In the genomic region with DNA sequence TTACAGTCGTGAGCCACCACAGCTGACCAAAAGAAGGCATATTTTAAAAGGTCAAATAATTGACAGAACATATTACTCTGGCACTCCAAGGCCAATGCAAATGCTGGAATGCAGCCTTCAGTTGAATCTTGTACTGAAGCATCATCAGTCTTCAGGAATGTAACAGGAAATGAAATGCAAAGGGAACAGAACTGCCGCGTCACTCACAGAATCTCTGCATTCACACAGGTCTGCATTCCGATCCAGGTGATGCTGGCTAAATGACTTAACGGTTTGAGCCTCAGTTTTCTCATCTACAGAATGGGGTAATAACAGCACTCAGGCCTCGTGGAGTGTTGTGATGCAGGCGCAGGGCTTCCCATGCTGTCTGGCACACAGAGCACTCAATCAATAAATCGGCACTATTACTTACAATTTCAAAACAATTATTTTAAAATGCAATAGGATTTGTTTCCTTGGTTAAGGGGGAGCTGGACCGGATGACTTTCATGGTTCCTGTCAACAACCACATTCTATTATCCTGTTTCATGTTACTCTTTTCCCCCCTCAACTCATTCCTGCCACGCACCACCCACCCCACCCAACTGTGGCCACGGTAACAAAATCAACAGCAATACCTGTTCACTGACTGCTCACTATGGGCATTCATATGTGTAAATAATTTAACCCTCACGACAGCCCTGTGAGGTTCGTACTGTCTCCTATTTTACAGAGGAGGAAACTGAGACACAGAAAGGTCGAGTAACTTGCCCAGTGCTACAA, we compare ENCODE assay signal across 11 cellular contexts. TPM values are rescaled to one million over a fixed set of nuclear protein-coding genes. Genes with fewer than 3 reads are reported as not detected.
A peak's percentile ranks its signal among the peaks of the same experiment; 100 is the strongest.
DNase-seq lines count a peak whose midpoint lies in the region; ATAC-seq and TF ChIP-seq lines count a peak whose summit lies in the region.
"Had no signal": no experiment of that assay in that cellular context is flagged by ENCODE, and none has a peak within 500 bp of the region (broad histone marks: within the 10 kb centered on the region; RNA-seq: fewer than 3 reads in every experiment).

No MANE protein-coding gene starts in this region.

- no peak for TF ChIP-seq POLR2A in esophagus muscularis mucosa (IDR thresholded peaks at IDR 0.05; ENCODE audit: low read depth)
- no peak for TF ChIP-seq POLR2A in Peyer's patch (IDR thresholded peaks at IDR 0.05)

- H3K9ac ChIP-seq in GM23248 = no peak overlapping the region

- peak overlapping the region; percentile 92 for H3K27ac Mint-ChIP-seq in osteocyte (ENCODE audit: unreplicated experiment)
- H3K27ac Mint-ChIP-seq: activated CD4-positive, alpha-beta T cell treated with anti-CD3 and anti-CD28 coated beads, Interleukin-2, amount 10 ng/mL, durations not matched to agents 7 days and 5 days had no signal

- H3K36me3 ChIP-seq in GM23248 (ENCODE audit: low read depth) (no peaks in the 10 kb centered on the region), esophagus muscularis mucosa (no peaks in the 10 kb centered on the region), Peyer's patch (no peaks in the 10 kb centered on the region)
- H3K36me3 ChIP-seq: adrenal gland had no signal

- H3K4me3 ChIP-seq in GM23248 (no peak overlapping the region), esophagus muscularis mucosa (no peak overlapping the region), Peyer's patch (no peak overlapping the region)
- H3K4me3 ChIP-seq: adrenal gland had no signal

- H3K36me3 Mint-ChIP-seq in osteocyte (ENCODE audit: unreplicated experiment) = peaks cover 53% of the 10 kb centered on the region

- peaks cover 62% of the 10 kb centered on the region for H3F3A ChIP-seq in GM23248 (ENCODE audit: insufficient read depth)

- H3K9me3 ChIP-seq in GM23248 (ENCODE audit: low read depth) = no peaks in the 10 kb centered on the region
- H3K9me3 ChIP-seq in esophagus muscularis mucosa = no peaks in the 10 kb centered on the region
- no peaks in the 10 kb centered on the region for H3K9me3 ChIP-seq in Peyer's patch
- H3K9me3 ChIP-seq: adrenal gland had no signal

- 81 to 87% methylated on average over 14 of the region's 14 CpGs for WGBS in GM23248 (ENCODE audit: low coverage in 1 of 2, low lambda C conversion rate in 2 of 2, missing lambda C conversion rate in 2 of 2), 2 experiments
- 75% methylated on average over 12 of the region's 14 CpGs for WGBS in esophagus muscularis mucosa

- no peak overlapping the region for H3K4me3 Mint-ChIP-seq in osteocyte (ENCODE audit: unreplicated experiment)
- H3K4me3 Mint-ChIP-seq: activated CD4-positive, alpha-beta T cell treated with anti-CD3 and anti-CD28 coated beads, Interleukin-2, amount 10 ng/mL, durations not matched to agents 7 days and 5 days had no signal

- no peak for TF ChIP-seq EP300 in esophagus muscularis mucosa (IDR thresholded peaks at IDR 0.05)

- no peak for TF ChIP-seq CTCF in esophagus muscularis mucosa (IDR thresholded peaks at IDR 0.05)
- TF ChIP-seq CTCF in osteocyte (IDR thresholded peaks at IDR 0.05) = no peak
- TF ChIP-seq CTCF in Peyer's patch (IDR thresholded peaks at IDR 0.05) = no peak

- no peaks in the 10 kb centered on the region for H3K27me3 Mint-ChIP-seq in osteocyte (ENCODE audit: unreplicated experiment)

- H3K4me1 Mint-ChIP-seq in osteocyte (ENCODE audit: unreplicated experiment) = peaks cover 96% of the 10 kb centered on the region
- H3K4me1 Mint-ChIP-seq: activated CD4-positive, alpha-beta T cell treated with anti-CD3 and anti-CD28 coated beads, Interleukin-2, amount 10 ng/mL, durations not matched to agents 7 days and 5 days had no signal

- H2AFZ ChIP-seq in GM23248 = no peak overlapping the region

- intact Hi-C loops in esophagus muscularis mucosa (cut with DNase I) = no loop called here

- H3K27ac ChIP-seq in GM23248 = no peak overlapping the region
- peak overlapping the region; percentile 64 to 82 (median 77) for H3K27ac ChIP-seq in esophagus muscularis mucosa (replicated peaks in 1 of 4)
- no peak overlapping the region for H3K27ac ChIP-seq in Peyer's patch

- no peaks in the 10 kb centered on the region for H4K20me1 ChIP-seq in GM23248 (ENCODE audit: insufficient read depth)

- DNase-seq in GM23248 = peak; percentile 41
- peak; percentile 21 for DNase-seq in RKO (ENCODE audit: low spot score)
- DNase-seq in esophagus muscularis mucosa (ENCODE audit: extremely low spot score) = no peak
- DNase-seq in osteocyte (ENCODE audit: extremely low spot score, unreplicated experiment) = no peak
- DNase-seq in nucleus accumbens (lab: John Stamatoyannopoulos, UW) = no peak
- DNase-seq in Peyer's patch = no peak
- DNase-seq: activated CD4-positive, alpha-beta T cell treated with anti-CD3 and anti-CD28 coated beads, Interleukin-2, amount 10 ng/mL, durations not matched to agents 7 days and 5 days; adrenal gland; NCI-H1436 treated with DMSO at 0.1 percent for 48 hours had no signal

- in situ Hi-C loops in GM23248 (cut with MboI) = no loop called here

- no peaks in the 10 kb centered on the region for H3K9me2 ChIP-seq in GM23248 (ENCODE audit: insufficient read depth)

- ATAC-seq in GM18861 (IDR thresholded peaks at IDR 0.05; ENCODE audit: unreplicated experiment) (no peak), GM18520 (IDR thresholded peaks at IDR 0.05; ENCODE audit: unreplicated experiment) (no peak)

- no peak overlapping the region for H3K4me2 ChIP-seq in GM23248 (ENCODE audit: unreplicated experiment)

- no peaks in the 10 kb centered on the region for H3K27me3 ChIP-seq in GM23248 (replicated peaks; ENCODE audit: insufficient read depth)
- H3K27me3 ChIP-seq in esophagus muscularis mucosa = no peaks in the 10 kb centered on the region
- H3K27me3 ChIP-seq in Peyer's patch = no peaks in the 10 kb centered on the region
- H3K27me3 ChIP-seq: adrenal gland had no signal

- H3K4me1 ChIP-seq in GM23248 (ENCODE audit: insufficient read depth) = peaks cover 51% of the 10 kb centered on the region
- H3K4me1 ChIP-seq in esophagus muscularis mucosa = peaks cover 76 to 86% (median 77%) of the 10 kb centered on the region in 4 donors
- peaks cover 0 to 7% (median 0%) of the 10 kb centered on the region in 4 donors for H3K4me1 ChIP-seq in Peyer's patch

- H3K9me3 Mint-ChIP-seq in osteocyte (ENCODE audit: unreplicated experiment) = no peaks in the 10 kb centered on the region
- H3K9me3 Mint-ChIP-seq: activated CD4-positive, alpha-beta T cell treated with anti-CD3 and anti-CD28 coated beads, Interleukin-2, amount 10 ng/mL, durations not matched to agents 7 days and 5 days had no signal

- peaks cover 17% of the 10 kb centered on the region; the same call in 1 of the 2 replicates for H3K79me2 ChIP-seq in GM23248 (ENCODE audit: insufficient read depth)

RNA-seq across cellular contexts. Expression of gene IGFBP7, which starts 32.5 kb away (rescaled TPM):
- 949 and 951 TPM in 2 replicates for total RNA-seq in GM23248 (2014; rRNA removed; shearing (Covaris generic))
- 1,347 and 1,359 TPM in 2 replicates for polyA plus RNA-seq in GM23248 (2016; fragmentation: Nextera tagmentation; extraction: Ambion mirVana)
- total RNA-seq in esophagus muscularis mucosa = 1,000 to 10,000 TPM in 1 of 4 donors, 100 to 1,000 TPM in 3; 712 to 1,070 (median 762) TPM
- total RNA-seq in osteocyte = 3,484 and 3,576 TPM in 2 replicates
- total RNA-seq in Peyer's patch = 10 to 100 TPM; 37.1 to 92.1 (median 79.1) TPM

Comparison
In these comparisons a context has a peak if more than half of its experiments do, and no peak if none do; other contexts are left out.
1. DNase-seq: peak in GM23248 (single experiment) and RKO (single experiment); none in esophagus muscularis mucosa (single experiment), osteocyte (single experiment), nucleus accumbens (0 of 56) and Peyer's patch (0 of 3).
2. H3K27ac ChIP-seq: peak in esophagus muscularis mucosa (4 of 4); none in GM23248 (single experiment) and Peyer's patch (0 of 4).
3. RNA of gene IGFBP7, which starts 32.5 kb away (total RNA-seq): 3,484 to 3,576 TPM in osteocyte, 949 to 951 TPM in GM23248 and 712 to 1,070 TPM in esophagus muscularis mucosa; 37.1 to 92.1 TPM in Peyer's patch; every median in the first group is over 4 times any median in the second.